In genomic region chr18:26458526-26459232, GRCh38 we compare ENCODE assay signal across 8 cellular contexts.
DNase-seq lines count a peak whose midpoint lies in the region; ATAC-seq, FAIRE-seq and TF ChIP-seq lines count a peak whose summit lies in the region.

No MANE protein-coding gene starts in this region.

- peaks cover 48% of the 10 kb centered on the region for H3K4me1 ChIP-seq in GM12878 (ENCODE audit: control insufficient read depth, insufficient read depth, low read length)

- intact Hi-C loops in GM12878 (cut with micrococcal nuclease; ENCODE audit: unreplicated experiment): no loop called here

- TF ChIP-seq CTCF in GM12878 (IDR thresholded peaks at IDR 0.05 in 2 of 3, conservative IDR thresholded peaks at IDR 0.05 in 1 of 3; ENCODE audit: control insufficient read depth in 2 of 3, extremely low read depth in 1 of 3, insufficient read depth in 1 of 3, low read depth in 3 of 3, low read length in 3 of 3): no peak

- no TSS peak for BruUV-seq in GM12878 (replicated peaks; lab: Mats Ljungman, UMichigan)

- peaks cover 0 to 2% of the 10 kb centered on the region in 2 experiments; a peak in 1 of 4 replicates for H3K36me3 ChIP-seq in GM12878 (ENCODE audit: control insufficient read depth in 2 of 2, insufficient read depth in 2 of 2, low read length in 1 of 2)

- peak overlapping the region; percentile 79 for H2AFZ ChIP-seq in GM12878 (ENCODE audit: control insufficient read depth, low read depth, low read length)

- SMC1A ChIA-PET in GM12878 (lab: Charles Lee; ENCODE audit: uncharacterized antibody, unreplicated experiment): interaction anchor here (0.8 to 3.1 kb wide), 6 partner anchors 8 to 83 kb away, joined by 3 to 21 read pairs (median 6); no protein-coding TSS in a partner anchor

- CTCF ChIA-PET in GM12878 (lab: Yijun Ruan, JAX): interaction anchor here (0.9 to 2.5 kb wide), 6 partner anchors 10 to 90 kb away, joined by 3 to 13 read pairs (median 4); partner anchors contain the start of gene KCTD1

- peak; percentile 48 to 68; a peak in 2 of 4 replicates for TF ChIP-seq EP300 in GM12878 (IDR thresholded peaks at IDR 0.05; ENCODE audit: borderline replicate concordance in 1 of 2, control insufficient read depth in 1 of 2, low read depth in 2 of 2, low read length in 2 of 2)

- in situ Hi-C loops in GM12878 (cut with MboI): no loop called here

- H3K27me3 ChIP-seq in GM12878 (replicated peaks in 1 of 2; ENCODE audit: control insufficient read depth in 2 of 2, insufficient read depth in 2 of 2, low read length in 1 of 2): no peaks in the 10 kb centered on the region

- DNase-seq in EL: peak; percentile 72
- peak; percentile 70 for DNase-seq in GM12878 (ENCODE audit: low read depth, low spot score)
- no peak for DNase-seq in RPMI8226
- DNase-seq in stimulated activated CD4-positive, alpha-beta T cell treated with anti-CD3 and anti-CD28 coated beads, Interleukin-4, amount 100 ng/mL, for 1 hour: no peak
- DNase-seq in ureter (ENCODE audit: low spot score): no peak
- no peak for DNase-seq in NCI-H524 (lab: John Stamatoyannopoulos, UW)

- no peaks in the 10 kb centered on the region for H3K9me3 ChIP-seq in GM12878 (replicated peaks; ENCODE audit: control insufficient read depth, insufficient read depth, low read length)

- peak overlapping the region; percentile 52 for H3K4me2 ChIP-seq in GM12878 (ENCODE audit: control insufficient read depth, insufficient read depth)

- peak overlapping the region; percentile 30; the same call in 1 of the 2 replicates for H3K9ac ChIP-seq in GM12878 (ENCODE audit: control insufficient read depth, insufficient read depth, low read length)

- 29% methylated on average over 9 of the region's 9 CpGs for WGBS in GM12878 (ENCODE audit: insufficient coverage, insufficient replicate concordance, low lambda C conversion rate, missing lambda C conversion rate)

- no peaks in the 10 kb centered on the region for H4K20me1 ChIP-seq in GM12878 (ENCODE audit: control insufficient read depth, insufficient read depth)

- RAD21 ChIA-PET in GM12878 (lab: Charles Lee; ENCODE audit: unreplicated experiment): interaction anchor here (0.9 to 2.0 kb wide), 4 partner anchors 18 to 90 kb away, joined by 3 to 6 read pairs (median 4); partner anchors contain the start of gene KCTD1

- ATAC-seq in GM21367 (IDR thresholded peaks at IDR 0.05; ENCODE audit: unreplicated experiment): peak; percentile 47
- peak; percentile 61 for ATAC-seq in HG03565 (IDR thresholded peaks at IDR 0.05; ENCODE audit: unreplicated experiment)
- peak; percentile 75 for ATAC-seq in GM12878

- H3K4me3 ChIP-seq in GM12878: no peak overlapping the region

- FAIRE-seq in GM12878 (lab: Jason Lieb, UNC): peak; percentile 84

- TF ChIP-seq RAD21 in GM12878 (IDR thresholded peaks at IDR 0.05; ENCODE audit: insufficient read depth, low read depth, low read length): no peak

- POLR2A ChIA-PET in GM12878 (lab: Charles Lee): interaction anchor here (1.0 to 1.3 kb wide), 3 partner anchors 9 to 35 kb away, joined by 3 to 4 read pairs (median 4); no protein-coding TSS in a partner anchor

- peak overlapping the region; percentile 75 for H3K27ac ChIP-seq in GM12878 (ENCODE audit: control insufficient read depth, insufficient read depth)

- no peaks in the 10 kb centered on the region for H3K79me2 ChIP-seq in GM12878 (ENCODE audit: control insufficient read depth, insufficient read depth, low read length)

- peak; percentile 33; the same call in 1 of the 2 replicates for TF ChIP-seq POLR2A in GM12878 (IDR thresholded peaks at IDR 0.05; ENCODE audit: low read depth, low read length)

TF ChIP-seq in GM12878, 131 proteins besides CTCF, POLR2A, EP300 and RAD21 (continues in another document):
- no peak for TF ChIP-seq USF1 (IDR thresholded peaks at IDR 0.05; ENCODE audit: borderline replicate concordance, extremely low read length, insufficient read depth, low read depth, low read length)
- TF ChIP-seq YBX1 (IDR thresholded peaks at IDR 0.05): no peak
- TF ChIP-seq FOS (IDR thresholded peaks at IDR 0.05; ENCODE audit: borderline replicate concordance, extremely low read depth, insufficient read length): no peak
- no peak for TF ChIP-seq HDAC2 (IDR thresholded peaks at IDR 0.05)
- TF ChIP-seq HDGF (IDR thresholded peaks at IDR 0.05): peak; percentile 28; the same call in 1 of the 2 replicates
- TF ChIP-seq CHD2 (IDR thresholded peaks at IDR 0.05; ENCODE audit: borderline replicate concordance, low read depth, low read length): peak; percentile 63; the same call in 1 of the 2 replicates
- no peak for TF ChIP-seq ZBTB40 (IDR thresholded peaks at IDR 0.05; ENCODE audit: borderline replicate concordance)
- TF ChIP-seq GABPA (IDR thresholded peaks at IDR 0.05; ENCODE audit: low read depth): no peak
- no peak for TF ChIP-seq RCOR1 (conservative IDR thresholded peaks at IDR 0.05; ENCODE audit: low read depth, low read length)
- TF ChIP-seq ATF7 (IDR thresholded peaks at IDR 0.05; ENCODE audit: low read depth): peak; percentile 59
- TF ChIP-seq NFIC (IDR thresholded peaks at IDR 0.05; ENCODE audit: low read depth, low read length): peak; percentile 61
- TF ChIP-seq ESRRA (IDR thresholded peaks at IDR 0.05; ENCODE audit: low read length): no peak
- no peak for TF ChIP-seq SMC3 (IDR thresholded peaks at IDR 0.05; ENCODE audit: borderline replicate concordance, low read length)
- TF ChIP-seq ZNF687 (IDR thresholded peaks at IDR 0.05): peak; percentile 66
- no peak for TF ChIP-seq MYC (IDR thresholded peaks at IDR 0.05; ENCODE audit: insufficient read depth, insufficient read length, insufficient replicate concordance, low read length, severe bottlenecking)
- TF ChIP-seq YY1 (IDR thresholded peaks at IDR 0.05; ENCODE audit: low read depth, low read length): peak; percentile 81
- TF ChIP-seq MTA2 (IDR thresholded peaks at IDR 0.05; ENCODE audit: low read depth): peak; percentile 89

Comparison
In these comparisons a context has a peak if more than half of its experiments do, and no peak if none do; other contexts are left out.
1. DNase-seq: peak in EL (single experiment) and GM12878 (single experiment); none in RPMI8226 (single experiment), stimulated activated CD4-positive, alpha-beta T cell treated with anti-CD3 and anti-CD28 coated beads, Interleukin-4, amount 100 ng/mL, for 1 hour (single experiment), ureter (single experiment) and NCI-H524 (0 of 2).
2. Peak in every context shown above with its lines, with median percentiles within 50 percentile points of each other: ATAC-seq.